1 cellular context compared by ENCODE assay signal in the genomic region with DNA sequence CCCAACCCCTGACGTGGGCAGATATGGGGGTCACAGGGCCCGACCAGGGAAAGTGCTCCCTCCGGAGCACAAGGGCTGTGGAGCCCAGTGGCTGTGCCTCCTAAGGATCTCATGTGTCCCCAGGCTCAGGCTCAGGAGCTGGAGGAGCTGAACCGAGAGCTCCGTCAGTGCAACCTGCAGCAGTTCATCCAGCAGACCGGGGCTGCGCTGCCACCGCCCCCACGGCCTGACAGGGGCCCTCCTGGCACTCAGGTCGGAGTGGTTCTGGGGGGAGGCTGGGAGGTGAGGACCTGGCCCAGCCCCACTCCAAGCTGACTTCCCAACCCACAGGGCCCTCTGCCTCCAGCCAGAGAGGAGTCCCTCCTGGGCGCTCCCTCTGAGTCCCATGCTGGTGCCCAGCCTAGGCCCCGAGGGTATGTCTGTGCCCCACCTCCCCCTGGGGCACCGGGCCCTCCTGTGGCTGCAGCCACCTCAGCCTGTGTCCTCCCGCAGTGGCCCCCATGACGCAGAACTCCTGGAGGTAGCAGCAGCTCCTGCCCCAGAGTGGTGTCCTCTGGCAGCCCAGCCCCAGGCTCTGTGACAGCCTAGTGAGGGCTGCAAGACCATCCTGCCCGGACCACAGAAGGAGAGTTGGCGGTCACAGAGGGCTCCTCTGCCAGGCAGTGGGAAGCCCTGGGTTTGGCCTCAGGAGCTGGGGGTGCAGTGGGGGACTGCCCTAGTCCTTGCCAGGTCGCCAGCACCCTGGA.
TF ChIP-seq lines count a peak whose summit lies in the region.

No MANE protein-coding gene starts in this region.

TF ChIP-seq in HCT116, 20 proteins besides CTCF, POLR2A, EP300 and RAD21:
- TF ChIP-seq SIN3A (IDR thresholded peaks at IDR 0.05; ENCODE audit: low read depth) (no peak), POLR2AphosphoS5 (IDR thresholded peaks at IDR 0.05; ENCODE audit: low read depth, low read length) (no peak), YY1 (IDR thresholded peaks at IDR 0.05; ENCODE audit: extremely low read depth, insufficient replicate concordance, low read depth, low read length) (no peak), ELF1 (IDR thresholded peaks at IDR 0.05; ENCODE audit: borderline replicate concordance, low read depth) (no peak), SRF (IDR thresholded peaks at IDR 0.05; ENCODE audit: low read depth) (no peak), FOSL1 (IDR thresholded peaks at IDR 0.05; ENCODE audit: low read depth) (no peak), SP1 (IDR thresholded peaks at IDR 0.05; ENCODE audit: low read depth) (no peak), CEBPB (IDR thresholded peaks at IDR 0.05; ENCODE audit: low read depth) (no peak), JUND (IDR thresholded peaks at IDR 0.05) (no peak), TCF7L2 (IDR thresholded peaks at IDR 0.05; ENCODE audit: borderline replicate concordance, extremely low read depth, insufficient read depth, insufficient read length) (no peak), EZH2 (IDR thresholded peaks at IDR 0.05) (no peak), ZFX (IDR thresholded peaks at IDR 0.05) (no peak), EGR1 (IDR thresholded peaks at IDR 0.05; ENCODE audit: low read depth) (no peak), MAX (IDR thresholded peaks at IDR 0.05) (no peak), REST (IDR thresholded peaks at IDR 0.05; ENCODE audit: low read depth) (no peak), CBX3 (IDR thresholded peaks at IDR 0.05; ENCODE audit: low read depth) (no peak)
- TF ChIP-seq, protein P1, sequence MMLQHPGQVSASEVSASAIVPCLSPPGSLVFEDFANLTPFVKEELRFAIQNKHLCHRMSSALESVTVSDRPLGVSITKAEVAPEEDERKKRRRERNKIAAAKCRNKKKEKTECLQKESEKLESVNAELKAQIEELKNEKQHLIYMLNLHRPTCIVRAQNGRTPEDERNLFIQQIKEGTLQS (IDR thresholded peaks at IDR 0.05), result no peak
